Comparison of ENCODE assay signal across 24 cellular contexts in genomic region chr7:43475983-43476382, GRCh38.
DNase-seq lines count a peak whose midpoint lies in the region; ATAC-seq, FAIRE-seq and TF ChIP-seq lines count a peak whose summit lies in the region.
"Had no signal": no experiment of that assay in that cellular context is flagged by ENCODE, and none has a peak within 500 bp of the region (broad histone marks: within the 10 kb centered on the region; RNA-seq: fewer than 3 reads in every experiment).

No MANE protein-coding gene starts in this region.

- H3K27me3 ChIP-seq in IMR-90 (ENCODE audit: control insufficient read depth, insufficient read depth, low read length) (peaks cover 5% of the 10 kb centered on the region), K562 (ENCODE audit: control insufficient read depth in 2 of 2, insufficient read depth in 2 of 2, low read length in 2 of 2) (peaks cover 0 to 14% of the 10 kb centered on the region in 2 experiments; a peak in 3 of 5 replicates)
- H3K27me3 ChIP-seq: BE2C, BLaER1 had no signal

- no peak for TF ChIP-seq CTCF in A549 (IDR thresholded peaks at IDR 0.05)
- no peak for TF ChIP-seq CTCF in IMR-90 (conservative IDR thresholded peaks at IDR 0.05; ENCODE audit: low read depth, low read length)
- TF ChIP-seq CTCF in K562 (IDR thresholded peaks at IDR 0.05 in 2 of 3, conservative IDR thresholded peaks at IDR 0.05 in 1 of 3; ENCODE audit: insufficient read depth in 2 of 3, low read depth in 1 of 3, low read length in 3 of 3) = no peak
- no peak for TF ChIP-seq CTCF in progenitor cell of endocrine pancreas (IDR thresholded peaks at IDR 0.05; ENCODE audit: unreplicated experiment)

- H2BK120ac ChIP-seq in IMR-90 (ENCODE audit: low read depth, low read length) = no peak overlapping the region

- H3K23ac ChIP-seq in IMR-90 (ENCODE audit: low read depth, low read length) = no peak overlapping the region

- H3K4ac ChIP-seq in IMR-90 (ENCODE audit: low read depth, low read length) = no peak overlapping the region

- H3K9ac ChIP-seq in IMR-90 (ENCODE audit: low read depth, low read length) (no peak overlapping the region), K562 (ENCODE audit: insufficient read depth in 1 of 2, low read depth in 2 of 2, low read length in 2 of 2) (no peak overlapping the region)
- H3K9ac ChIP-seq: BLaER1 had no signal

- peak; percentile 7 for FAIRE-seq in A549 (lab: Jason Lieb, UNC)
- FAIRE-seq in K562 (lab: Jason Lieb, UNC) = no peak
- FAIRE-seq in GM12891 (lab: Jason Lieb, UNC) = no peak
- FAIRE-seq in GM19239 (lab: Jason Lieb, UNC) = no peak
- FAIRE-seq: A204.1, GM12878 had no signal

- H3K36me3 ChIP-seq in IMR-90 (ENCODE audit: control insufficient read depth, insufficient read depth, low read length) = no peaks in the 10 kb centered on the region
- H3K36me3 ChIP-seq in K562 (ENCODE audit: control insufficient read depth, insufficient read depth, low read length) = no peaks in the 10 kb centered on the region
- H3K36me3 ChIP-seq: BE2C had no signal

- in situ Hi-C loops in IMR-90 (cut with MboI; ENCODE audit: low sequenced_read_pairs) (no loop called here), K562 (cut with MboI) (no loop called here)

- H4K8ac ChIP-seq in IMR-90 (ENCODE audit: low read depth in 2 of 2, low read length in 2 of 2) = no peak overlapping the region

- no peaks in the 10 kb centered on the region for H3K27me3 Mint-ChIP-seq in progenitor cell of endocrine pancreas

- no peak for DNase-seq in A549 (ENCODE audit: low read depth in 1 of 2, low spot score in 1 of 2)
- no peak for DNase-seq in IMR-90
- no peak for DNase-seq in K562 (ENCODE audit: extremely low read depth in 1 of 4, low spot score in 3 of 4)
- DNase-seq in progenitor cell of endocrine pancreas (ENCODE audit: low spot score, unreplicated experiment) = no peak
- no peak for DNase-seq in GM12891 (ENCODE audit: insufficient read length, low spot score)
- DNase-seq in GM19239 (ENCODE audit: insufficient read length, low spot score) = no peak
- no peak for DNase-seq in AG08395 (ENCODE audit: low spot score)
- DNase-seq: 8988T; BE2C; C1 segment of cervical spinal cord; CD4-positive, alpha-beta memory T cell; CD4-positive, CD25-positive, alpha-beta regulatory T cell; CD8-positive, alpha-beta memory T cell; COR-L47; DMS 273 treated with DMSO at 0.1 percent for 48 hours; DMS153; DMS53; DMS79; EL; GDM1 had no signal

- POLR2A ChIA-PET in A549 (lab: Yijun Ruan, JAX) = no interaction called here
- POLR2A ChIA-PET in IMR-90 (lab: Charles Lee; ENCODE audit: unreplicated experiment) = no interaction called here
- POLR2A ChIA-PET in K562 (lab: Yijun Ruan, JAX) = interaction anchor here (0.6 kb wide), 1 partner anchor 54 kb away, joined by 3 read pairs; no protein-coding TSS in a partner anchor

- CTCF ChIA-PET in A549 (lab: Yijun Ruan, JAX) = no interaction called here
- CTCF ChIA-PET in IMR-90 (lab: Yijun Ruan, JAX) = no interaction called here
- CTCF ChIA-PET in K562 (lab: Yijun Ruan, JAX; ENCODE audit: low intra/inter-chr PET ratio) = no interaction called here

- intact Hi-C loops in IMR-90 (cut with micrococcal nuclease) = no loop called here
- intact Hi-C loops in K562 (cut with micrococcal nuclease) = no loop called here

- H3K79me2 ChIP-seq in K562 (ENCODE audit: control insufficient read depth, insufficient read depth, low read length) = no peaks in the 10 kb centered on the region

- no TSS peak for BruUV-seq in IMR-90 (replicated peaks; lab: Mats Ljungman, UMichigan)
- BruUV-seq in K562 (replicated peaks; lab: Mats Ljungman, UMichigan) = no TSS peak

- no peak overlapping the region for H4K5ac ChIP-seq in IMR-90 (ENCODE audit: low read depth, low read length)

- H3K14ac ChIP-seq in IMR-90 (replicated peaks; ENCODE audit: low read depth, low read length) = no peak overlapping the region

- WGBS in A549 (ENCODE audit: missing lambda C conversion rate) = 64% methylated on average over 1 of the region's 1 CpG
- WGBS in IMR-90 (ENCODE audit: extremely low coverage in 2 of 2, insufficient read length in 1 of 2), 2 experiments = no CpG with 5 or more reads among the region's 1 CpG
- WGBS in K562 (ENCODE audit: insufficient coverage, low coverage, missing lambda C conversion rate) = 0% methylated on average over 1 of the region's 1 CpG

- H3K79me1 ChIP-seq in IMR-90 (ENCODE audit: low read depth in 1 of 2, low read length in 2 of 2) = no peaks in the 10 kb centered on the region

- H3K36me3 Mint-ChIP-seq in progenitor cell of endocrine pancreas (ENCODE audit: insufficient read depth) = no peaks in the 10 kb centered on the region
- H3K36me3 Mint-ChIP-seq: CD14-positive monocyte; CD4-positive, alpha-beta memory T cell; CD4-positive, CD25-positive, alpha-beta regulatory T cell; CD8-positive, alpha-beta memory T cell had no signal

- no peak overlapping the region for H2AK5ac ChIP-seq in IMR-90 (ENCODE audit: low read depth, low read length)

- peaks cover 8% of the 10 kb centered on the region for H3K4me1 Mint-ChIP-seq in progenitor cell of endocrine pancreas (ENCODE audit: low read depth)
- H3K4me1 Mint-ChIP-seq: CD14-positive monocyte had no signal

- H3K27ac Mint-ChIP-seq in progenitor cell of endocrine pancreas = peak overlapping the region; percentile 33
- H3K27ac Mint-ChIP-seq: CD14-positive monocyte; CD4-positive, alpha-beta memory T cell; CD4-positive, CD25-positive, alpha-beta regulatory T cell had no signal

- H3K9me3 ChIP-seq in A549 (no peaks in the 10 kb centered on the region), IMR-90 (ENCODE audit: control insufficient read depth, insufficient read depth, low read length) (no peaks in the 10 kb centered on the region), K562 (replicated peaks; ENCODE audit: control insufficient read depth, insufficient read depth, low read depth, low read length) (no peaks in the 10 kb centered on the region)
- H3K9me3 ChIP-seq: BE2C had no signal

- no peaks in the 10 kb centered on the region for H4K20me1 ChIP-seq in IMR-90 (ENCODE audit: insufficient read depth, low read length)
- H4K20me1 ChIP-seq in K562 (replicated peaks; ENCODE audit: control insufficient read depth, insufficient read depth, low read length) = no peaks in the 10 kb centered on the region
- H4K20me1 ChIP-seq: BLaER1 had no signal

- dilution Hi-C loops in IMR-90 (cut with HindIII; ENCODE audit: low sequenced_read_pairs, unreplicated experiment) = no loop called here

- no peak overlapping the region for H4K91ac ChIP-seq in IMR-90 (ENCODE audit: insufficient read depth, low read depth, low read length)

- H2BK20ac ChIP-seq in IMR-90 (ENCODE audit: low read depth, low read length) = no peak overlapping the region

- H3K56ac ChIP-seq in IMR-90 (ENCODE audit: extremely low read depth, insufficient read depth, low read length) = no peak overlapping the region

- H3K27ac ChIP-seq in A549 = no peak overlapping the region
- no peak overlapping the region for H3K27ac ChIP-seq in IMR-90 (ENCODE audit: insufficient read depth, low read length)
- H3K27ac ChIP-seq in K562 (ENCODE audit: extremely low read depth, low read depth, low read length) = no peak overlapping the region
- H3K27ac ChIP-seq: BLaER1 had no signal

- H3K9me3 Mint-ChIP-seq in progenitor cell of endocrine pancreas (ENCODE audit: low read depth) = peaks cover 7% of the 10 kb centered on the region
- H3K9me3 Mint-ChIP-seq: CD4-positive, alpha-beta memory T cell; CD8-positive, alpha-beta memory T cell had no signal

- no peaks in the 10 kb centered on the region for H3K9me1 ChIP-seq in IMR-90 (ENCODE audit: insufficient read depth, low read length)
- H3K9me1 ChIP-seq in K562 (ENCODE audit: control insufficient read depth, insufficient read depth, low read length) = no peaks in the 10 kb centered on the region

- TF ChIP-seq RAD21 in A549 (conservative IDR thresholded peaks at IDR 0.05 in 1 of 2, IDR thresholded peaks at IDR 0.05 in 1 of 2) = no peak
- TF ChIP-seq RAD21 in IMR-90 (IDR thresholded peaks at IDR 0.05; ENCODE audit: low read length) = no peak
- TF ChIP-seq RAD21 in K562 (CRISPR knock-in tag; conservative IDR thresholded peaks at IDR 0.05 in 1 of 2, IDR thresholded peaks at IDR 0.05 in 1 of 2) = no peak

- no peak overlapping the region for H3K4me3 ChIP-seq in A549
- H3K4me3 ChIP-seq in IMR-90 (ENCODE audit: insufficient read depth, low read depth, low read length) = no peak overlapping the region
- H3K4me3 ChIP-seq in K562 = no peak overlapping the region
- H3K4me3 ChIP-seq: BLaER1, GM12878 had no signal

- H3K4me1 ChIP-seq in A549 (no peaks in the 10 kb centered on the region), IMR-90 (ENCODE audit: control insufficient read depth, insufficient read depth, low read length) (no peaks in the 10 kb centered on the region), K562 (replicated peaks in 1 of 2; ENCODE audit: control insufficient read depth in 2 of 2, insufficient read depth in 2 of 2, low read length in 2 of 2) (no peaks in the 10 kb centered on the region)
- H3K4me1 ChIP-seq: BE2C had no signal

- no peak overlapping the region for H2AK9ac ChIP-seq in IMR-90 (replicated peaks; ENCODE audit: low read depth, low read length, poor library complexity)

- no peak overlapping the region for H2AFZ ChIP-seq in IMR-90 (replicated peaks; ENCODE audit: low read length, poor library complexity)
- no peak overlapping the region for H2AFZ ChIP-seq in K562 (ENCODE audit: low read depth, low read length)

- no peak overlapping the region for H3K4me2 ChIP-seq in A549
- no peak overlapping the region for H3K4me2 ChIP-seq in IMR-90 (ENCODE audit: low read depth, low read length)
- no peak overlapping the region for H3K4me2 ChIP-seq in K562 (ENCODE audit: insufficient read depth, low read length)
- H3K4me2 ChIP-seq: BLaER1 had no signal

- no peak overlapping the region for H2BK15ac ChIP-seq in IMR-90 (ENCODE audit: low read depth, low read length)

- TF ChIP-seq EP300 in A549 (IDR thresholded peaks at IDR 0.05) (no peak), K562 (IDR thresholded peaks at IDR 0.05; ENCODE audit: low read length) (no peak)

- H3K4me3 Mint-ChIP-seq in progenitor cell of endocrine pancreas (ENCODE audit: low read depth) = no peak overlapping the region
- H3K4me3 Mint-ChIP-seq: CD14-positive monocyte; CD4-positive, alpha-beta memory T cell; CD4-positive, CD25-positive, alpha-beta regulatory T cell; CD8-positive, alpha-beta memory T cell had no signal

- TF ChIP-seq POLR2A in A549 (IDR thresholded peaks at IDR 0.05; ENCODE audit: low read length) (no peak), IMR-90 (IDR thresholded peaks at IDR 0.05; ENCODE audit: low read depth, low read length) (no peak), K562 (conservative IDR thresholded peaks at IDR 0.05) (no peak), GM12891 (IDR thresholded peaks at IDR 0.05; ENCODE audit: low read depth, low read length) (no peak)

- H2BK5ac ChIP-seq in IMR-90 (ENCODE audit: low read depth, low read length, poor library complexity, severe bottlenecking) = no peak overlapping the region

- no peak for ATAC-seq in A549
- no peak for ATAC-seq in IMR-90 (ENCODE audit: low read depth)
- no peak for ATAC-seq in K562
- ATAC-seq: GM12878 had no signal

- no peak overlapping the region for H3K18ac ChIP-seq in IMR-90 (ENCODE audit: low read depth, low read length)

TF ChIP-seq in IMR-90, 13 proteins besides CTCF, POLR2A, EP300 and RAD21 (continues in another document):
- no peak for TF ChIP-seq SMC3 (IDR thresholded peaks at IDR 0.05; ENCODE audit: low read depth, low read length)

TF ChIP-seq in K562, 482 proteins besides CTCF, POLR2A, EP300 and RAD21 (continues in another document):
- no peak for TF ChIP-seq KDM5B (IDR thresholded peaks at IDR 0.05; ENCODE audit: insufficient replicate concordance, low read depth, low read length)

Comparison
In these comparisons a context has a peak if more than half of its experiments do, and no peak if none do; other contexts are left out.
1. Of the 35 proteins assayed by ChIP-seq in both K562 and A549: peak only in K562: none; only in A549: MAFK; in both: none; in neither: 34.